ENCODE assay signal across 8 cellular contexts in genomic region chr7:37832194-37832593, GRCh38. TPM values are rescaled to one million over a fixed set of nuclear protein-coding genes. Genes with fewer than 3 reads are reported as not detected.
A peak's percentile ranks its signal among the peaks of the same experiment; 100 is the strongest.
DNase-seq lines count a peak whose midpoint lies in the region; ATAC-seq and TF ChIP-seq lines count a peak whose summit lies in the region.

No MANE protein-coding gene starts in this region.

- no peak overlapping the region for H2AK5ac ChIP-seq in trophoblast cell (ENCODE audit: low read length)

- H3K4ac ChIP-seq in trophoblast cell (ENCODE audit: low read depth, low read length): no peak overlapping the region

- no peak overlapping the region for H4K12ac ChIP-seq in trophoblast cell (ENCODE audit: low read depth, low read length)

- H3K27ac Mint-ChIP-seq in type B pancreatic cell: no peak overlapping the region

- H3K4me3 Mint-ChIP-seq in type B pancreatic cell: no peak overlapping the region

- no peak overlapping the region for H3K23ac ChIP-seq in trophoblast cell (ENCODE audit: low read length)

- no peak overlapping the region for H3K18ac ChIP-seq in trophoblast cell (ENCODE audit: low read length)

- H3K27ac ChIP-seq in trophoblast cell (ENCODE audit: low read depth, low read length): no peak overlapping the region

- no CpG with 5 or more reads among the region's 4 CpGs for WGBS in trophoblast cell (ENCODE audit: extremely low coverage, insufficient coverage, insufficient read length)

- H3K9ac ChIP-seq in trophoblast cell (ENCODE audit: low read length): no peak overlapping the region

- TF ChIP-seq POLR2A in erythroblast (IDR thresholded peaks at IDR 0.05; ENCODE audit: low read length): no peak

- TF ChIP-seq CTCF in type B pancreatic cell (conservative IDR thresholded peaks at IDR 0.05): no peak

- H3K79me1 ChIP-seq in trophoblast cell (ENCODE audit: low read length): no peaks in the 10 kb centered on the region

- no peak overlapping the region for H4K8ac ChIP-seq in trophoblast cell (ENCODE audit: low read depth, low read length)

- no peak overlapping the region for H2BK5ac ChIP-seq in trophoblast cell (ENCODE audit: low read depth, low read length, poor library complexity)

- ATAC-seq in HG02884 (IDR thresholded peaks at IDR 0.05; ENCODE audit: unreplicated experiment): peak; percentile 73
- ATAC-seq in GM18870 (IDR thresholded peaks at IDR 0.05; ENCODE audit: unreplicated experiment): no peak

- H3K4me1 ChIP-seq in trophoblast cell (ENCODE audit: control insufficient read depth in 1 of 2, insufficient read depth in 2 of 2, low read length in 2 of 2): peaks cover 0 to 3% of the 10 kb centered on the region in 2 experiments

- no peak overlapping the region for H4K91ac ChIP-seq in trophoblast cell (ENCODE audit: low read depth, low read length)

- H3K4me3 ChIP-seq in trophoblast cell (ENCODE audit: low read depth, low read length): no peak overlapping the region

- no peaks in the 10 kb centered on the region for H3K27me3 ChIP-seq in trophoblast cell (ENCODE audit: insufficient read depth, low read length)

- H2AFZ ChIP-seq in trophoblast cell (ENCODE audit: insufficient read depth, low read length, poor library complexity): no peak overlapping the region

- H3K36me3 Mint-ChIP-seq in type B pancreatic cell: no peaks in the 10 kb centered on the region

- H3K4me2 ChIP-seq in trophoblast cell (ENCODE audit: low read length): no peak overlapping the region

- H2BK12ac ChIP-seq in trophoblast cell (ENCODE audit: low read length): no peak overlapping the region

- no peaks in the 10 kb centered on the region for H3K4me1 Mint-ChIP-seq in type B pancreatic cell (ENCODE audit: unreplicated experiment)

- peaks cover 15% of the 10 kb centered on the region for H3K27me3 Mint-ChIP-seq in type B pancreatic cell

- H3K9me3 Mint-ChIP-seq in type B pancreatic cell: no peaks in the 10 kb centered on the region

- H3K36me3 ChIP-seq in trophoblast cell (ENCODE audit: control insufficient read depth in 1 of 2, insufficient read depth in 2 of 2, low read length in 2 of 2): no peaks in the 10 kb centered on the region

- H3K14ac ChIP-seq in trophoblast cell (ENCODE audit: low read length): no peak overlapping the region

- DNase-seq in NCI-H2107 (lab: John Stamatoyannopoulos, UW) (peak; percentile 17), NCI-H2107 treated with DMSO at 0.1 percent for 48 hours (lab: John Stamatoyannopoulos, UW; ENCODE audit: unreplicated experiment) (no peak), NCI-H226 (peak; percentile 87), erythroblast (lab: John Stamatoyannopoulos, UW) (peak; percentile 95 to 96), trophoblast cell (peak; percentile 2 to 19), type B pancreatic cell (ENCODE audit: extremely low spot score, unreplicated experiment) (no peak)

- no peaks in the 10 kb centered on the region for H3K9me3 ChIP-seq in trophoblast cell (ENCODE audit: insufficient read depth, low read depth, low read length)

- no peak overlapping the region for H2BK120ac ChIP-seq in trophoblast cell (ENCODE audit: insufficient read depth, low read length, poor library complexity)

- H3K79me2 ChIP-seq in trophoblast cell (ENCODE audit: control insufficient read depth, insufficient read depth, low read length, poor library complexity): no peaks in the 10 kb centered on the region

RNA-seq across cellular contexts. Expression of gene NME8, which starts 16.2 kb away (rescaled TPM):
- polyA plus RNA-seq in trophoblast cell (2013): 0.16 and 0.18 TPM in 2 replicates
- total RNA-seq in type B pancreatic cell (ENCODE audit: low replicate concordance): 0.14 TPM in 1 of 2 replicates, not detected in the other

Comparison
In these comparisons a context has a peak if more than half of its experiments do, and no peak if none do; other contexts are left out.
1. DNase-seq: peak in NCI-H2107 (single experiment), NCI-H226 (single experiment), erythroblast (2 of 2) and trophoblast cell (2 of 2); none in NCI-H2107 treated with DMSO at 0.1 percent for 48 hours (single experiment) and type B pancreatic cell (single experiment).